1 cellular context compared by ENCODE assay signal in the genomic region with DNA sequence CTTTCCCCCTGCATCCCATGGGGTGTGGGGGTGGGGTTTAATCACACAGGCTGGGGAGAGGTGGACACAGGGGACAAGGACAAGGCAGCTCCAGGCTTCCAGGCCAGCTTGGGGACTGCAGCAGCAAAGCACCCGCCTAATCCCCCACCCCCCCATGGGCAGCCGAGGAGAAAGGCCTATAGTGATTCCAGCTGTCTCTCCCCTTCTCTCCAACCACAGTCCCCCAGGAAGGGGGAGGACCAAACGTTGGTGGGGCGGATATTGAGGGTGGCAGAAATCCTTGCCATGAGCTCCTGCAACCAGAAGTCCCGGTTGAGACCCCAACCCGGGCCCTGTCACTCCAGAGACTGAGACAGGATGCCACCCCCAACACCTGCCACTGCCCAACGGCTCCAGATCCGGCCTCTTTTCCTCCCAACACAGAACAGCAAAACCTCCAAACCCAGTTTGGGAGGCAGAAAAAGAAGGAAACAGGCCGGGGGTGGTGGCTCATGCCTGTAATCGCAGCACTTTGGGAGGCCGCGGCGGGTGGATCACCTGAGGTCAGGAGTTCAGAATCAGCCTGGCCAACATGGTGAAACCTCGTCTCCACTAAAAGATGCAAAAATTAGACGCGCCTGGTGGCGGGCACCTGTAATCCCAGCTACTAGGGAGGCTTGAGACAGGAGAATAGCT.
A peak's percentile ranks its signal among the peaks of the same experiment; 100 is the strongest.
TF ChIP-seq lines count a peak whose summit lies in the region.

No MANE protein-coding gene starts in this region.

TF ChIP-seq in HEK293, 187 proteins besides CTCF, POLR2A, EP300 and RAD21 (continued from another document):
- TF ChIP-seq, protein P1, sequence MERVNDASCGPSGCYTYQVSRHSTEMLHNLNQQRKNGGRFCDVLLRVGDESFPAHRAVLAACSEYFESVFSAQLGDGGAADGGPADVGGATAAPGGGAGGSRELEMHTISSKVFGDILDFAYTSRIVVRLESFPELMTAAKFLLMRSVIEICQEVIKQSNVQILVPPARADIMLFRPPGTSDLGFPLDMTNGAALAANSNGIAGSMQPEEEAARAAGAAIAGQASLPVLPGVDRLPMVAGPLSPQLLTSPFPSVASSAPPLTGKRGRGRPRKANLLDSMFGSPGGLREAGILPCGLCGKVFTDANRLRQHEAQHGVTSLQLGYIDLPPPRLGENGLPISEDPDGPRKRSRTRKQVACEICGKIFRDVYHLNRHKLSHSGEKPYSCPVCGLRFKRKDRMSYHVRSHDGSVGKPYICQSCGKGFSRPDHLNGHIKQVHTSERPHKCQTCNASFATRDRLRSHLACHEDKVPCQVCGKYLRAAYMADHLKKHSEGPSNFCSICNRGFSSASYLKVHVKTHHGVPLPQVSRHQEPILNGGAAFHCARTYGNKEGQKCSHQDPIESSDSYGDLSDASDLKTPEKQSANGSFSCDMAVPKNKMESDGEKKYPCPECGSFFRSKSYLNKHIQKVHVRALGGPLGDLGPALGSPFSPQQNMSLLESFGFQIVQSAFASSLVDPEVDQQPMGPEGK (tag by site-specific recombination; IDR thresholded peaks at IDR 0.05): peak; percentile 15; the same call in 1 of the 2 replicates
- TF ChIP-seq ZNF768 (tag by site-specific recombination; IDR thresholded peaks at IDR 0.05) (no peak), SCRT1 (tag by site-specific recombination; IDR thresholded peaks at IDR 0.05; ENCODE audit: borderline replicate concordance) (no peak), ZNF341 (tag by site-specific recombination; IDR thresholded peaks at IDR 0.05; ENCODE audit: low read depth) (peak; percentile 91), ZNF132 (tag by site-specific recombination; IDR thresholded peaks at IDR 0.05; ENCODE audit: borderline replicate concordance) (no peak), ZNF548 (tag by site-specific recombination; IDR thresholded peaks at IDR 0.05) (no peak), GLIS2 (tag by site-specific recombination; IDR thresholded peaks at IDR 0.05) (peak; percentile 46; the same call in 1 of the 2 replicates), ZNF274 (IDR thresholded peaks at IDR 0.05; ENCODE audit: low read length) (no peak), ZNF274 (tag by site-specific recombination; IDR thresholded peaks at IDR 0.05; ENCODE audit: borderline replicate concordance) (no peak), ZSCAN16 (tag by site-specific recombination; IDR thresholded peaks at IDR 0.05) (no peak), ZNF561 (tag by site-specific recombination; IDR thresholded peaks at IDR 0.05; ENCODE audit: borderline replicate concordance) (no peak), ZNF146 (tag by site-specific recombination; IDR thresholded peaks at IDR 0.05) (no peak), ZNF2 (tag by site-specific recombination; IDR thresholded peaks at IDR 0.05) (no peak), ZSCAN30 (tag by site-specific recombination; IDR thresholded peaks at IDR 0.05) (no peak), EGR2 (tag by site-specific recombination; IDR thresholded peaks at IDR 0.05; ENCODE audit: low read depth) (no peak), ZNF776 (tag by site-specific recombination; IDR thresholded peaks at IDR 0.05; ENCODE audit: borderline replicate concordance) (no peak)
